Comparison of ENCODE assay signal across 25 cellular contexts in the genomic region with DNA sequence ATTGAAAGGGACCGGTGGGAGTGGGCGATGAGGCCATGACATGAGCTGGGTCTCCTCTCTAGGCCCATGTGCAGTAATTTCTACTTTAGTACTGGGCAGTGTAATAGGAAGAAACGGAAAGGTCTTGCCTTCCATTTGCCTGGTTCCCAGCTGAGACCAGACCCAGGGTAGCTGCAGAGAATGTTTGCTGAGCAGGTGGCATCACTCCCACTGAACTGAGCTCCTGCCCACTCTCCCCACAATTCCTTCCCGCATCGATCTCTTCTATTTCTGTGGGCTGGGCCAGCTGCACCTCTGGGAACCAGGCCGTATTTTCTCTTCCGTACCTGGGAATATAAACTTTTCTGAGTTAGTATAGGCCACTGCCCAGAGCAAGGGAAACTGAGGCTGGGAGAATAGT. TPM values are rescaled to one million over a fixed set of nuclear protein-coding genes. Genes with fewer than 3 reads are reported as not detected.
"Had no signal": no experiment of that assay in that cellular context is flagged by ENCODE, and none has a peak within 500 bp of the region (broad histone marks: within the 10 kb centered on the region; RNA-seq: fewer than 3 reads in every experiment).

No MANE protein-coding gene starts in this region.

- ATAC-seq: left lobe of liver; mucosa of descending colon; sciatic nerve; stimulated activated memory B cell treated with anti-CD40 and anti-IgM and Interleukin-4, amounts not matched to agents 10 μg/mL and 1 μg/mL and 100 μg/mL, for 72 hours; stimulated activated naive CD8-positive, alpha-beta T cell treated with anti-CD3 and anti-CD28 coated beads, Interleukin-15, Interleukin-2, amounts not matched to agents 100 U/mL and 50 U/mL, for 24 hours; upper lobe of right lung had no signal

- H3K27me3 ChIP-seq: right atrium auricular region, transverse colon, upper lobe of right lung, uterus had no signal

- H2AFZ ChIP-seq: parathyroid adenoma had no signal

- H3K27ac ChIP-seq: neutrophil, parathyroid adenoma, prostate gland, right atrium auricular region, thoracic aorta, transverse colon, upper lobe of right lung, uterus had no signal

- H3K9ac ChIP-seq: parathyroid adenoma had no signal

- H3K79me2 ChIP-seq: parathyroid adenoma had no signal

- H3K27ac Mint-ChIP-seq: mesothelial cell of epicardium; naive B cell; natural killer cell treated with Interleukin-12 subunit alpha and Interleukin-12 subunit beta and Interleukin-15 and Interleukin-18, amount 100 ng/mL, for 72 hours; stimulated activated memory B cell treated with anti-CD40 and anti-IgM and Interleukin-4, amounts not matched to agents 10 μg/mL and 1 μg/mL and 100 μg/mL, for 72 hours had no signal

- H3K4me3 ChIP-seq: mucosa of descending colon, prostate gland, right atrium auricular region, thoracic aorta, transverse colon, upper lobe of right lung, uterus had no signal

- H3K9me3 Mint-ChIP-seq: mesothelial cell of epicardium; naive B cell; natural killer cell treated with Interleukin-12 subunit alpha and Interleukin-12 subunit beta and Interleukin-15 and Interleukin-18, amount 100 ng/mL, for 72 hours; neural crest cell; stimulated activated memory B cell treated with anti-CD40 and anti-IgM and Interleukin-4, amounts not matched to agents 10 μg/mL and 1 μg/mL and 100 μg/mL, for 72 hours had no signal

- H3K36me3 ChIP-seq: neutrophil, prostate gland, right atrium auricular region, thoracic aorta, transverse colon, upper lobe of right lung, uterus had no signal

- H3K27me3 Mint-ChIP-seq: natural killer cell treated with Interleukin-12 subunit alpha and Interleukin-12 subunit beta and Interleukin-15 and Interleukin-18, amount 100 ng/mL, for 72 hours had no signal

- H3K4me3 Mint-ChIP-seq: mesothelial cell of epicardium; naive B cell; natural killer cell treated with Interleukin-12 subunit alpha and Interleukin-12 subunit beta and Interleukin-15 and Interleukin-18, amount 100 ng/mL, for 72 hours; neural crest cell; stimulated activated memory B cell treated with anti-CD40 and anti-IgM and Interleukin-4, amounts not matched to agents 10 μg/mL and 1 μg/mL and 100 μg/mL, for 72 hours had no signal

- H3K9me3 ChIP-seq: mucosa of descending colon, neutrophil, prostate gland, right atrium auricular region, thoracic aorta, transverse colon, upper lobe of right lung, uterus had no signal

- H3K4me1 ChIP-seq: parathyroid adenoma, prostate gland, right atrium auricular region, transverse colon, upper lobe of right lung, uterus had no signal

- FAIRE-seq: frontal cortex, keratinocyte had no signal

- H3K4me1 Mint-ChIP-seq: mesothelial cell of epicardium; naive B cell; neural crest cell; stimulated activated memory B cell treated with anti-CD40 and anti-IgM and Interleukin-4, amounts not matched to agents 10 μg/mL and 1 μg/mL and 100 μg/mL, for 72 hours had no signal

- DNase-seq: cortex of kidney; mesenchymal stem cell; mucosa of descending colon; naive B cell; stimulated activated CD4-positive, alpha-beta T cell treated with anti-CD3 and anti-CD28 coated beads, Interleukin-4, amount 100 ng/mL, for 4 hours; stimulated activated naive CD8-positive, alpha-beta T cell treated with anti-CD3 and anti-CD28 coated beads, Interleukin-15, Interleukin-2, amounts not matched to agents 100 U/mL and 50 U/mL, for 24 hours; substantia nigra; transverse colon had no signal

- H3K36me3 Mint-ChIP-seq: mesothelial cell of epicardium; naive B cell; natural killer cell treated with Interleukin-12 subunit alpha and Interleukin-12 subunit beta and Interleukin-15 and Interleukin-18, amount 100 ng/mL, for 72 hours; stimulated activated memory B cell treated with anti-CD40 and anti-IgM and Interleukin-4, amounts not matched to agents 10 μg/mL and 1 μg/mL and 100 μg/mL, for 72 hours had no signal

RNA-seq across cellular contexts. Expression of gene ESYT3, which starts 15.8 kb away (rescaled TPM):
- total RNA-seq: glomerular endothelial cell; lung microvascular endothelial cell; natural killer cell treated with Interleukin-12 subunit alpha and Interleukin-12 subunit beta and Interleukin-15 and Interleukin-18, amount 100 ng/mL, for 72 hours had no signal
